2 cellular contexts compared by ENCODE assay signal in the genomic region with DNA sequence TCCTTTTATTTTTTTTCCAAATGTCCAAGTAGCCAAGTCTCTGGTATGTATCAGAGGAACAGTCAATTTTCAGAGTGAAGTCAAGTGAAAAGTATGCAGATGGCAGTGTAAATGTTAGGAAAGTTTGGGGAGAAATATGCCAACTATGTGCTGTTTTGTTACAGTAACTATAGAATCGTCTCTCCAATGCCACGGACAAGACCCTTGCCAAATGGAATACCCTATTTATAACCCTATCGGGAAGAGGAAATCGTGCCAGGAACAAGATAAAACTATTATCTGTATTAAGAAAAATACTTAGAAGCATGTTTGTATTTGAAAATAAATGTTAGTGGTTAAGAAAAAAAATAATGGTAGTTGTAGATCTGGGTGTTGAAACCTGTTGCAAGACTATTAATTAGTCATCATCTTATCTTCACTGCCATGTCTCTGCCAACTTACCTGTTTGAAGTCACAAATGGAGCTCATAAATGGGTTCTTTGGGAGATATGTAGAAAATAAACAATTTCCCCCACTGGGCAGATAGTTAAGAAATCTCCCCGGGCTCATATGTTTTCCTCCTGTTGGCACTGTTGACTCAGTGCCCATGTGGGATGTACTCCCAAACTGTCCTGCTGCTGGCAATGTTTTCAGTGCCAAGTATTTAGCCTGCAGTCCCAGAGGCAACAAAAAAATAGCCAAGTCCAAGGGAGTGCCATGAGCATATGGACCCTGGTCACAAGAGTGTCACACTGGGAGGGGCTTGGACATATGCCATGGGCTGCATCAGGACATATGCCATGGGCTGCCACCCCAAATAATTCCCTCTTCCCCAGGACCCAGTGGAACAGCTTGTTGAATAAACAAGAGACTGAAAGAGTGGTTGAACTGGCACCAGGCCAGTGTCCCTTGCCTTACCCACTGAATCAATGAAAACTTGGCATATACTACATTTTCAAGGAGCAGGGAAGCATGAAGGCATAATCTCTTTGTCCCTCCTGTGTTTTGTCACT.
A peak's percentile ranks its signal among the peaks of the same experiment; 100 is the strongest.
TF ChIP-seq lines count a peak whose summit lies in the region.

No MANE protein-coding gene starts in this region.

TF ChIP-seq in liver, 16 proteins besides CTCF, POLR2A, EP300 and RAD21 (continued from another document):
- peak; percentile 77 for TF ChIP-seq FOXA1 (IDR thresholded peaks at IDR 0.05)
- TF ChIP-seq REST (IDR thresholded peaks at IDR 0.05): peak; percentile 38
- peak; percentile 24 for TF ChIP-seq NR2F2 (IDR thresholded peaks at IDR 0.05)
- peak; percentile 19 for TF ChIP-seq ATF3 (IDR thresholded peaks at IDR 0.05)
- TF ChIP-seq, protein P1, sequence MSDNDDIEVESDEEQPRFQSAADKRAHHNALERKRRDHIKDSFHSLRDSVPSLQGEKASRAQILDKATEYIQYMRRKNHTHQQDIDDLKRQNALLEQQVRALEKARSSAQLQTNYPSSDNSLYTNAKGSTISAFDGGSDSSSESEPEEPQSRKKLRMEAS (IDR thresholded peaks at IDR 0.05): peak; percentile 88
- TF ChIP-seq HNF4G (IDR thresholded peaks at IDR 0.05): peak; percentile 84
- TF ChIP-seq, protein P2, sequence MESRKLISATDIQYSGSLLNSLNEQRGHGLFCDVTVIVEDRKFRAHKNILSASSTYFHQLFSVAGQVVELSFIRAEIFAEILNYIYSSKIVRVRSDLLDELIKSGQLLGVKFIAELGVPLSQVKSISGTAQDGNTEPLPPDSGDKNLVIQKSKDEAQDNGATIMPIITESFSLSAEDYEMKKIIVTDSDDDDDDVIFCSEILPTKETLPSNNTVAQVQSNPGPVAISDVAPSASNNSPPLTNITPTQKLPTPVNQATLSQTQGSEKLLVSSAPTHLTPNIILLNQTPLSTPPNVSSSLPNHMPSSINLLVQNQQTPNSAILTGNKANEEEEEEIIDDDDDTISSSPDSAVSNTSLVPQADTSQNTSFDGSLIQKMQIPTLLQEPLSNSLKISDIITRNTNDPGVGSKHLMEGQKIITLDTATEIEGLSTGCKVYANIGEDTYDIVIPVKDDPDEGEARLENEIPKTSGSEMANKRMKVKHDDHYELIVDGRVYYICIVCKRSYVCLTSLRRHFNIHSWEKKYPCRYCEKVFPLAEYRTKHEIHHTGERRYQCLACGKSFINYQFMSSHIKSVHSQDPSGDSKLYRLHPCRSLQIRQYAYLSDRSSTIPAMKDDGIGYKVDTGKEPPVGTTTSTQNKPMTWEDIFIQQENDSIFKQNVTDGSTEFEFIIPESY (IDR thresholded peaks at IDR 0.05): peak; percentile 87
- TF ChIP-seq RXRA (IDR thresholded peaks at IDR 0.05): peak; percentile 78 to 86
- TF ChIP-seq FOXA2 (IDR thresholded peaks at IDR 0.05): peak; percentile 89
- TF ChIP-seq TAF1 (conservative IDR thresholded peaks at IDR 0.05): no peak
- TF ChIP-seq GABPA (IDR thresholded peaks at IDR 0.05 in 1 of 2, conservative IDR thresholded peaks at IDR 0.05 in 1 of 2): peak in 1 of 2 donors; percentile 42
- peak; percentile 90 for TF ChIP-seq SP1 (IDR thresholded peaks at IDR 0.05)
TF ChIP-seq in liver: peak in this region for 15.

TF ChIP-seq in HepG2, 621 proteins besides CTCF, POLR2A, EP300 and RAD21 (continued from another document):
- TF ChIP-seq KLF9 (CRISPR knock-in tag; IDR thresholded peaks at IDR 0.05; ENCODE audit: low read depth) (no peak), ZNF790 (CRISPR knock-in tag; IDR thresholded peaks at IDR 0.05; ENCODE audit: borderline replicate concordance) (no peak), MATR3 (CRISPR knock-in tag; IDR thresholded peaks at IDR 0.05) (no peak), HDAC1 (CRISPR knock-in tag; IDR thresholded peaks at IDR 0.05) (no peak), KAT8 (CRISPR knock-in tag; IDR thresholded peaks at IDR 0.05) (no peak), JUND (CRISPR knock-in tag; IDR thresholded peaks at IDR 0.05) (no peak), ZBTB8A (CRISPR knock-in tag; IDR thresholded peaks at IDR 0.05; ENCODE audit: borderline replicate concordance, low read depth) (no peak)
- TF ChIP-seq, protein P3, sequence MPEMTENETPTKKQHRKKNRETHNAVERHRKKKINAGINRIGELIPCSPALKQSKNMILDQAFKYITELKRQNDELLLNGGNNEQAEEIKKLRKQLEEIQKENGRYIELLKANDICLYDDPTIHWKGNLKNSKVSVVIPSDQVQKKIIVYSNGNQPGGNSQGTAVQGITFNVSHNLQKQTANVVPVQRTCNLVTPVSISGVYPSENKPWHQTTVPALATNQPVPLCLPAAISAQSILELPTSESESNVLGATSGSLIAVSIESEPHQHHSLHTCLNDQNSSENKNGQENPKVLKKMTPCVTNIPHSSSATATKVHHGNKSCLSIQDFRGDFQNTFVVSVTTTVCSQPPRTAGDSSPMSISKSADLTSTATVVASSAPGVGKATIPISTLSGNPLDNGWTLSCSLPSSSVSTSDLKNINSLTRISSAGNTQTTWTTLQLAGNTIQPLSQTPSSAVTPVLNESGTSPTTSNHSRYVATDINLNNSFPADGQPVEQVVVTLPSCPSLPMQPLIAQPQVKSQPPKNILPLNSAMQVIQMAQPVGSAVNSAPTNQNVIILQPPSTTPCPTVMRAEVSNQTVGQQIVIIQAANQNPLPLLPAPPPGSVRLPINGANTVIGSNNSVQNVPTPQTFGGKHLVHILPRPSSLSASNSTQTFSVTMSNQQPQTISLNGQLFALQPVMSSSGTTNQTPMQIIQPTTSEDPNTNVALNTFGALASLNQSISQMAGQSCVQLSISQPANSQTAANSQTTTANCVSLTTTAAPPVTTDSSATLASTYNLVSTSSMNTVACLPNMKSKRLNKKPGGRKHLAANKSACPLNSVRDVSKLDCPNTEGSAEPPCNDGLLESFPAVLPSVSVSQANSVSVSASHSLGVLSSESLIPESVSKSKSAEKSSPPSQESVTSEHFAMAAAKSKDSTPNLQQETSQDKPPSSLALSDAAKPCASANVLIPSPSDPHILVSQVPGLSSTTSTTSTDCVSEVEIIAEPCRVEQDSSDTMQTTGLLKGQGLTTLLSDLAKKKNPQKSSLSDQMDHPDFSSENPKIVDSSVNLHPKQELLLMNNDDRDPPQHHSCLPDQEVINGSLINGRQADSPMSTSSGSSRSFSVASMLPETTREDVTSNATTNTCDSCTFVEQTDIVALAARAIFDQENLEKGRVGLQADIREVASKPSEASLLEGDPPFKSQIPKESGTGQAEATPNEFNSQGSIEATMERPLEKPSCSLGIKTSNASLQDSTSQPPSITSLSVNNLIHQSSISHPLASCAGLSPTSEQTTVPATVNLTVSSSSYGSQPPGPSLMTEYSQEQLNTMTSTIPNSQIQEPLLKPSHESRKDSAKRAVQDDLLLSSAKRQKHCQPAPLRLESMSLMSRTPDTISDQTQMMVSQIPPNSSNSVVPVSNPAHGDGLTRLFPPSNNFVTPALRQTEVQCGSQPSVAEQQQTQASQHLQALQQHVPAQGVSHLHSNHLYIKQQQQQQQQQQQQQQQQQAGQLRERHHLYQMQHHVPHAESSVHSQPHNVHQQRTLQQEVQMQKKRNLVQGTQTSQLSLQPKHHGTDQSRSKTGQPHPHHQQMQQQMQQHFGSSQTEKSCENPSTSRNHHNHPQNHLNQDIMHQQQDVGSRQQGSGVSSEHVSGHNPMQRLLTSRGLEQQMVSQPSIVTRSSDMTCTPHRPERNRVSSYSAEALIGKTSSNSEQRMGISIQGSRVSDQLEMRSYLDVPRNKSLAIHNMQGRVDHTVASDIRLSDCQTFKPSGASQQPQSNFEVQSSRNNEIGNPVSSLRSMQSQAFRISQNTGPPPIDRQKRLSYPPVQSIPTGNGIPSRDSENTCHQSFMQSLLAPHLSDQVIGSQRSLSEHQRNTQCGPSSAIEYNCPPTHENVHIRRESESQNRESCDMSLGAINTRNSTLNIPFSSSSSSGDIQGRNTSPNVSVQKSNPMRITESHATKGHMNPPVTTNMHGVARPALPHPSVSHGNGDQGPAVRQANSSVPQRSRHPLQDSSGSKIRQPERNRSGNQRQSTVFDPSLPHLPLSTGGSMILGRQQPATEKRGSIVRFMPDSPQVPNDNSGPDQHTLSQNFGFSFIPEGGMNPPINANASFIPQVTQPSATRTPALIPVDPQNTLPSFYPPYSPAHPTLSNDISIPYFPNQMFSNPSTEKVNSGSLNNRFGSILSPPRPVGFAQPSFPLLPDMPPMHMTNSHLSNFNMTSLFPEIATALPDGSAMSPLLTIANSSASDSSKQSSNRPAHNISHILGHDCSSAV (CRISPR knock-in tag; IDR thresholded peaks at IDR 0.05; ENCODE audit: borderline replicate concordance): no peak
- TF ChIP-seq, protein P4, sequence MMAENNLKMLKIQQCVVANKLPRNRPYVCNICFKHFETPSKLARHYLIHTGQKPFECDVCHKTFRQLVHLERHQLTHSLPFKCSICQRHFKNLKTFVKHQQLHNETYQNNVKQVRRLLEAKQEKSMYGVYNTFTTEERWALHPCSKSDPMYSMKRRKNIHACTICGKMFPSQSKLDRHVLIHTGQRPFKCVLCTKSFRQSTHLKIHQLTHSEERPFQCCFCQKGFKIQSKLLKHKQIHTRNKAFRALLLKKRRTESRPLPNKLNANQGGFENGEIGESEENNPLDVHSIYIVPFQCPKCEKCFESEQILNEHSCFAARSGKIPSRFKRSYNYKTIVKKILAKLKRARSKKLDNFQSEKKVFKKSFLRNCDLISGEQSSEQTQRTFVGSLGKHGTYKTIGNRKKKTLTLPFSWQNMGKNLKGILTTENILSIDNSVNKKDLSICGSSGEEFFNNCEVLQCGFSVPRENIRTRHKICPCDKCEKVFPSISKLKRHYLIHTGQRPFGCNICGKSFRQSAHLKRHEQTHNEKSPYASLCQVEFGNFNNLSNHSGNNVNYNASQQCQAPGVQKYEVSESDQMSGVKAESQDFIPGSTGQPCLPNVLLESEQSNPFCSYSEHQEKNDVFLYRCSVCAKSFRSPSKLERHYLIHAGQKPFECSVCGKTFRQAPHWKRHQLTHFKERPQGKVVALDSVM (CRISPR knock-in tag; IDR thresholded peaks at IDR 0.05): no peak
